In the genomic region with DNA sequence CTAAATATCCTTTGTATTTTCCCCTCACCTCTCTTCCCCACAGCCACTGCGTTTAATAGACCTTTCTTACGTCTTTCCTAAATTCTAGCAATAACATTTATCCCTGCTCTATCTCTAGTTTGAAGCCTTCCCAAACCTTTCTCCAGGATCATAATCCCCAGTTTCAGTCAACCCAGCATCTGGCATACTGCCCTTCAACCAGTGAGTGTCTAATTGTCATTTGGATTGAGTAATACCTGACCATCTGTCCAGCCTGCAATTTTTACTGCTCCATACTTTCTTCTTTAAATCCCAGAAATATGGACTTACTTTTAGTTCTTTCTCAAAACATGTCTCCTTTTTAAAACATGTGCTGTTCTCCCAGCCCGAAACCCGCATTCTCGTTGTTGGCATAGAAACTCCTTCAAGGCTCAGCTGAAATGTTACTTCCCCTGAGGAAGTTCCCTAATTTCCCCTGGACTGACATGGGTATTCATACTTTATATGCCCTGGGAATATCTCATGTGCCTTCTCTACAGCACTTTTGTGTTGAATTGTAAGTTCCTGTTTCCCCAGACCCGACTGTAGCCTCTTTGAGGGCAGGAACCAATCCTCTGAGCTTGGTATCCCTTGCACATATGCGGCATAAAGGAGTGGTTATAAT, we compare ENCODE assay signal across 2 cellular contexts.
TF ChIP-seq lines count a peak whose summit lies in the region.

No MANE protein-coding gene starts in this region.

TF ChIP-seq in GM23338, 12 proteins besides CTCF, POLR2A, EP300 and RAD21 (continued from another document):
- TF ChIP-seq POLR2AphosphoS5 (IDR thresholded peaks at IDR 0.05; ENCODE audit: low read depth), result no peak
- no peak for TF ChIP-seq NANOG (IDR thresholded peaks at IDR 0.05; ENCODE audit: borderline replicate concordance)
- no peak for TF ChIP-seq EZH2phosphoT487 (IDR thresholded peaks at IDR 0.05; ENCODE audit: unreplicated experiment)
- TF ChIP-seq, protein P1, sequence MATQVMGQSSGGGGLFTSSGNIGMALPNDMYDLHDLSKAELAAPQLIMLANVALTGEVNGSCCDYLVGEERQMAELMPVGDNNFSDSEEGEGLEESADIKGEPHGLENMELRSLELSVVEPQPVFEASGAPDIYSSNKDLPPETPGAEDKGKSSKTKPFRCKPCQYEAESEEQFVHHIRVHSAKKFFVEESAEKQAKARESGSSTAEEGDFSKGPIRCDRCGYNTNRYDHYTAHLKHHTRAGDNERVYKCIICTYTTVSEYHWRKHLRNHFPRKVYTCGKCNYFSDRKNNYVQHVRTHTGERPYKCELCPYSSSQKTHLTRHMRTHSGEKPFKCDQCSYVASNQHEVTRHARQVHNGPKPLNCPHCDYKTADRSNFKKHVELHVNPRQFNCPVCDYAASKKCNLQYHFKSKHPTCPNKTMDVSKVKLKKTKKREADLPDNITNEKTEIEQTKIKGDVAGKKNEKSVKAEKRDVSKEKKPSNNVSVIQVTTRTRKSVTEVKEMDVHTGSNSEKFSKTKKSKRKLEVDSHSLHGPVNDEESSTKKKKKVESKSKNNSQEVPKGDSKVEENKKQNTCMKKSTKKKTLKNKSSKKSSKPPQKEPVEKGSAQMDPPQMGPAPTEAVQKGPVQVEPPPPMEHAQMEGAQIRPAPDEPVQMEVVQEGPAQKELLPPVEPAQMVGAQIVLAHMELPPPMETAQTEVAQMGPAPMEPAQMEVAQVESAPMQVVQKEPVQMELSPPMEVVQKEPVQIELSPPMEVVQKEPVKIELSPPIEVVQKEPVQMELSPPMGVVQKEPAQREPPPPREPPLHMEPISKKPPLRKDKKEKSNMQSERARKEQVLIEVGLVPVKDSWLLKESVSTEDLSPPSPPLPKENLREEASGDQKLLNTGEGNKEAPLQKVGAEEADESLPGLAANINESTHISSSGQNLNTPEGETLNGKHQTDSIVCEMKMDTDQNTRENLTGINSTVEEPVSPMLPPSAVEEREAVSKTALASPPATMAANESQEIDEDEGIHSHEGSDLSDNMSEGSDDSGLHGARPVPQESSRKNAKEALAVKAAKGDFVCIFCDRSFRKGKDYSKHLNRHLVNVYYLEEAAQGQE (IDR thresholded peaks at IDR 0.05; ENCODE audit: unreplicated experiment), result no peak
- TF ChIP-seq, protein P2, sequence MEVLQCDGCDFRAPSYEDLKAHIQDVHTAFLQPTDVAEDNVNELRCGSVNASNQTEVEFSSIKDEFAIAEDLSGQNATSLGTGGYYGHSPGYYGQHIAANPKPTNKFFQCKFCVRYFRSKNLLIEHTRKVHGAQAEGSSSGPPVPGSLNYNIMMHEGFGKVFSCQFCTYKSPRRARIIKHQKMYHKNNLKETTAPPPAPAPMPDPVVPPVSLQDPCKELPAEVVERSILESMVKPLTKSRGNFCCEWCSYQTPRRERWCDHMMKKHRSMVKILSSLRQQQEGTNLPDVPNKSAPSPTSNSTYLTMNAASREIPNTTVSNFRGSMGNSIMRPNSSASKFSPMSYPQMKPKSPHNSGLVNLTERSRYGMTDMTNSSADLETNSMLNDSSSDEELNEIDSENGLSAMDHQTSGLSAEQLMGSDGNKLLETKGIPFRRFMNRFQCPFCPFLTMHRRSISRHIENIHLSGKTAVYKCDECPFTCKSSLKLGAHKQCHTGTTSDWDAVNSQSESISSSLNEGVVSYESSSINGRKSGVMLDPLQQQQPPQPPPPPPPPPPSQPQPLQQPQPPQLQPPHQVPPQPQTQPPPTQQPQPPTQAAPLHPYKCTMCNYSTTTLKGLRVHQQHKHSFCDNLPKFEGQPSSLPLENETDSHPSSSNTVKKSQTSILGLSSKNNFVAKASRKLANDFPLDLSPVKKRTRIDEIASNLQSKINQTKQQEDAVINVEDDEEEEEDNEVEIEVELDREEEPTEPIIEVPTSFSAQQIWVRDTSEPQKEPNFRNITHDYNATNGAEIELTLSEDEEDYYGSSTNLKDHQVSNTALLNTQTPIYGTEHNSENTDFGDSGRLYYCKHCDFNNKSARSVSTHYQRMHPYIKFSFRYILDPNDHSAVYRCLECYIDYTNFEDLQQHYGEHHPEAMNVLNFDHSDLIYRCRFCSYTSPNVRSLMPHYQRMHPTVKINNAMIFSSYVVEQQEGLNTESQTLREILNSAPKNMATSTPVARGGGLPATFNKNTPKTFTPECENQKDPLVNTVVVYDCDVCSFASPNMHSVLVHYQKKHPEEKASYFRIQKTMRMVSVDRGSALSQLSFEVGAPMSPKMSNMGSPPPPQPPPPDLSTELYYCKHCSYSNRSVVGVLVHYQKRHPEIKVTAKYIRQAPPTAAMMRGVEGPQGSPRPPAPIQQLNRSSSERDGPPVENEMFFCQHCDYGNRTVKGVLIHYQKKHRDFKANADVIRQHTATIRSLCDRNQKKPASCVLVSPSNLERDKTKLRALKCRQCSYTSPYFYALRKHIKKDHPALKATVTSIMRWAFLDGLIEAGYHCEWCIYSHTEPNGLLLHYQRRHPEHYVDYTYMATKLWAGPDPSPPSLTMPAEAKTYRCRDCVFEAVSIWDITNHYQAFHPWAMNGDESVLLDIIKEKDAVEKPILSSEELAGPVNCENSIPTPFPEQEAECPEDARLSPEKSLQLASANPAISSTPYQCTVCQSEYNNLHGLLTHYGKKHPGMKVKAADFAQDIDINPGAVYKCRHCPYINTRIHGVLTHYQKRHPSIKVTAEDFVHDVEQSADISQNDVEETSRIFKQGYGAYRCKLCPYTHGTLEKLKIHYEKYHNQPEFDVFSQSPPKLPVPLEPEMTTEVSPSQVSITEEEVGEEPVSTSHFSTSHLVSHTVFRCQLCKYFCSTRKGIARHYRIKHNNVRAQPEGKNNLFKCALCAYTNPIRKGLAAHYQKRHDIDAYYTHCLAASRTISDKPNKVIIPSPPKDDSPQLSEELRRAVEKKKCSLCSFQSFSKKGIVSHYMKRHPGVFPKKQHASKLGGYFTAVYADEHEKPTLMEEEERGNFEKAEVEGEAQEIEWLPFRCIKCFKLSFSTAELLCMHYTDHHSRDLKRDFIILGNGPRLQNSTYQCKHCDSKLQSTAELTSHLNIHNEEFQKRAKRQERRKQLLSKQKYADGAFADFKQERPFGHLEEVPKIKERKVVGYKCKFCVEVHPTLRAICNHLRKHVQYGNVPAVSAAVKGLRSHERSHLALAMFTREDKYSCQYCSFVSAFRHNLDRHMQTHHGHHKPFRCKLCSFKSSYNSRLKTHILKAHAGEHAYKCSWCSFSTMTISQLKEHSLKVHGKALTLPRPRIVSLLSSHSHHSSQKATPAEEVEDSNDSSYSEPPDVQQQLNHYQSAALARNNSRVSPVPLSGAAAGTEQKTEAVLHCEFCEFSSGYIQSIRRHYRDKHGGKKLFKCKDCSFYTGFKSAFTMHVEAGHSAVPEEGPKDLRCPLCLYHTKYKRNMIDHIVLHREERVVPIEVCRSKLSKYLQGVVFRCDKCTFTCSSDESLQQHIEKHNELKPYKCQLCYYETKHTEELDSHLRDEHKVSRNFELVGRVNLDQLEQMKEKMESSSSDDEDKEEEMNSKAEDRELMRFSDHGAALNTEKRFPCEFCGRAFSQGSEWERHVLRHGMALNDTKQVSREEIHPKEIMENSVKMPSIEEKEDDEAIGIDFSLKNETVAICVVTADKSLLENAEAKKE (CRISPR knock-in tag; IDR thresholded peaks at IDR 0.05), result no peak
- no peak for TF ChIP-seq ZNF114 (CRISPR knock-in tag; IDR thresholded peaks at IDR 0.05)
- TF ChIP-seq, protein P3, sequence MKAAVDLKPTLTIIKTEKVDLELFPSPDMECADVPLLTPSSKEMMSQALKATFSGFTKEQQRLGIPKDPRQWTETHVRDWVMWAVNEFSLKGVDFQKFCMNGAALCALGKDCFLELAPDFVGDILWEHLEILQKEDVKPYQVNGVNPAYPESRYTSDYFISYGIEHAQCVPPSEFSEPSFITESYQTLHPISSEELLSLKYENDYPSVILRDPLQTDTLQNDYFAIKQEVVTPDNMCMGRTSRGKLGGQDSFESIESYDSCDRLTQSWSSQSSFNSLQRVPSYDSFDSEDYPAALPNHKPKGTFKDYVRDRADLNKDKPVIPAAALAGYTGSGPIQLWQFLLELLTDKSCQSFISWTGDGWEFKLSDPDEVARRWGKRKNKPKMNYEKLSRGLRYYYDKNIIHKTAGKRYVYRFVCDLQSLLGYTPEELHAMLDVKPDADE (IDR thresholded peaks at IDR 0.05), result no peak

TF ChIP-seq in endothelial cell of umbilical vein, 7 proteins besides CTCF, POLR2A, EP300 and RAD21 (continued from another document):
- TF ChIP-seq FOS (IDR thresholded peaks at IDR 0.05; ENCODE audit: borderline replicate concordance, insufficient read depth, low read length), result no peak
- TF ChIP-seq EZH2 (IDR thresholded peaks at IDR 0.05; ENCODE audit: borderline replicate concordance, low read depth, low read length, severe bottlenecking), result no peak
